20 cellular contexts compared by ENCODE assay signal in the genomic region with DNA sequence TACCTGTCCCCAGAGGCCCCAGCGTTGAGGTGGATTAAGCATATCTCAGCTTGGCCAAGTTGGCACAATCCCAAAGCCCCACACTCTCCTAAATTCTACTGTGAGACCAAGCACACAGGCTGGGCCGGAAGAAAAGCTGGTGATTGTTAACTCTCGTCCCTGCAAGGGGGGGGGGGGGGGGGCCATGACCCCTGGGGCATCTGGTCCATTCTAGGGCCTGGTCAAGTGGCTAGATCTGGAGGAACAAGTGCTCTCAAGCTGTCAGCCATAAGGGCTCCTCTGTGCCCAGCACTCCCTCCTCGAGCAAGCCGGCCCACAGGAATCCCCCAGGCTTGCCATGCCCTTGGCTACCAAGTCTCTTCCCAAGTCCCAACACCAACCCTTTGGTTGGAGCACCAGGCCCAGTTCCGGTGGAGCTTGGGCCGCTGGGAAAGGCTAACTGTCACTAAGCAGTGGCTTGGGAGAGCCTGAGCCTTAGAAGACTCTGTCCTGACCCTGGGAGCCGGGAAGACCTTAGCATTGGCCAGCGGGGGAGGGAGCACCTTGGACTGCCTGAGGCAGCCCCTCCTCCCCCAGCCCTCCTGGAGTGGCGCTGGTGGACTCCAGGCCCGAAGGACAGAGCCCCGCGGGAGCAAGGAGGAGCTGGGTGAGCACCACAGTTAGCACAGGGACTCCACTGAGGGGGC.
DNase-seq lines count a peak whose midpoint lies in the region; ATAC-seq and TF ChIP-seq lines count a peak whose summit lies in the region.
"Had no signal": no experiment of that assay in that cellular context is flagged by ENCODE, and none has a peak within 500 bp of the region (broad histone marks: within the 10 kb centered on the region; RNA-seq: fewer than 3 reads in every experiment).

No MANE protein-coding gene starts in this region.

- no peak overlapping the region for H3K9ac ChIP-seq in HUES48 (ENCODE audit: low read depth, low read length)

- no peaks in the 10 kb centered on the region for H3K27me3 Mint-ChIP-seq in T-helper 2 cell treated with Interferon-gamma antibody and Interleukin-4, amounts not matched to agents 5 μg/mL and 100 μg/mL, for 36 hours (ENCODE audit: low read depth)
- H3K27me3 Mint-ChIP-seq in stimulated activated naive B cell treated with anti-CD40 and anti-IgM and Interleukin-4, amounts not matched to agents 10 μg/mL and 1 μg/mL and 100 μg/mL, for 72 hours = no peaks in the 10 kb centered on the region
- H3K27me3 Mint-ChIP-seq: activated CD8-positive, alpha-beta memory T cell treated with anti-CD3 and anti-CD28 coated beads, Interleukin-2, amount 10 ng/mL, durations not matched to agents 7 days and 5 days; CD4-positive, CD25-positive, alpha-beta regulatory T cell had no signal

- H3K4me1 Mint-ChIP-seq in T-helper 2 cell treated with Interferon-gamma antibody and Interleukin-4, amounts not matched to agents 5 μg/mL and 100 μg/mL, for 36 hours (ENCODE audit: low read depth) = peaks cover 4% of the 10 kb centered on the region
- peaks cover 19 to 54% of the 10 kb centered on the region in 2 donors for H3K4me1 Mint-ChIP-seq in stimulated activated naive B cell treated with anti-CD40 and anti-IgM and Interleukin-4, amounts not matched to agents 10 μg/mL and 1 μg/mL and 100 μg/mL, for 72 hours

- peak overlapping the region; percentile 73 for H3K27ac Mint-ChIP-seq in T-helper 2 cell treated with Interferon-gamma antibody and Interleukin-4, amounts not matched to agents 5 μg/mL and 100 μg/mL, for 36 hours
- peak overlapping the region; percentile 71 for H3K27ac Mint-ChIP-seq in stimulated activated naive B cell treated with anti-CD40 and anti-IgM and Interleukin-4, amounts not matched to agents 10 μg/mL and 1 μg/mL and 100 μg/mL, for 72 hours
- H3K27ac Mint-ChIP-seq: activated CD8-positive, alpha-beta memory T cell treated with anti-CD3 and anti-CD28 coated beads, Interleukin-2, amount 10 ng/mL, durations not matched to agents 7 days and 5 days; activated T-helper 2 cell treated with anti-CD3 and anti-CD28 coated beads, Interferon-gamma antibody, Interleukin-2, Interleukin-4, amounts not matched to agents 10 μg/mL and 5 μg/mL and 100 μg/mL, durations not matched to agents 14 hours and 24 hours and 36 hours had no signal

- no peaks in the 10 kb centered on the region for H3K9me3 ChIP-seq in HUES48 (ENCODE audit: control insufficient read depth, insufficient read depth, low read length)
- H3K9me3 ChIP-seq in gastroesophageal sphincter = no peaks in the 10 kb centered on the region
- H3K9me3 ChIP-seq: Peyer's patch had no signal

- no peak for TF ChIP-seq POLR2A in gastroesophageal sphincter (IDR thresholded peaks at IDR 0.05)

- H3K36me3 ChIP-seq in HUES48 (ENCODE audit: control insufficient read depth, insufficient read depth, low read length) (peaks cover 40% of the 10 kb centered on the region), gastroesophageal sphincter (peaks cover 0 to 48% of the 10 kb centered on the region in 2 donors)

- H3K36me3 Mint-ChIP-seq in T-helper 2 cell treated with Interferon-gamma antibody and Interleukin-4, amounts not matched to agents 5 μg/mL and 100 μg/mL, for 36 hours (ENCODE audit: low read depth) = peaks cover 31% of the 10 kb centered on the region
- peaks cover 29 to 45% of the 10 kb centered on the region in 2 donors for H3K36me3 Mint-ChIP-seq in stimulated activated naive B cell treated with anti-CD40 and anti-IgM and Interleukin-4, amounts not matched to agents 10 μg/mL and 1 μg/mL and 100 μg/mL, for 72 hours

- no peaks in the 10 kb centered on the region for H3K9me3 Mint-ChIP-seq in T-helper 2 cell treated with Interferon-gamma antibody and Interleukin-4, amounts not matched to agents 5 μg/mL and 100 μg/mL, for 36 hours
- H3K9me3 Mint-ChIP-seq in stimulated activated naive B cell treated with anti-CD40 and anti-IgM and Interleukin-4, amounts not matched to agents 10 μg/mL and 1 μg/mL and 100 μg/mL, for 72 hours = no peaks in the 10 kb centered on the region
- H3K9me3 Mint-ChIP-seq: activated T-helper 2 cell treated with anti-CD3 and anti-CD28 coated beads, Interferon-gamma antibody, Interleukin-2, Interleukin-4, amounts not matched to agents 10 μg/mL and 5 μg/mL and 100 μg/mL, durations not matched to agents 14 hours and 24 hours and 36 hours; CD4-positive, CD25-positive, alpha-beta regulatory T cell had no signal

- no peaks in the 10 kb centered on the region for H3K27me3 ChIP-seq in HUES48 (ENCODE audit: control insufficient read depth, insufficient read depth, low read length)
- H3K27me3 ChIP-seq in gastroesophageal sphincter = no peaks in the 10 kb centered on the region
- H3K27me3 ChIP-seq: Peyer's patch had no signal

- TF ChIP-seq EP300 in gastroesophageal sphincter (IDR thresholded peaks at IDR 0.05) = no peak

- peaks cover 25% of the 10 kb centered on the region for H3K4me1 ChIP-seq in HUES48 (ENCODE audit: control insufficient read depth, insufficient read depth, low read length)
- peaks cover 0 to 31% (median 15%) of the 10 kb centered on the region in 3 donors for H3K4me1 ChIP-seq in gastroesophageal sphincter

- no peak for DNase-seq in T-helper 2 cell treated with Interferon-gamma antibody and Interleukin-4, amounts not matched to agents 5 μg/mL and 100 μg/mL, for 36 hours (ENCODE audit: low spot score)
- no peak for DNase-seq in T-helper 2 cell
- DNase-seq in stimulated activated naive B cell treated with anti-CD40 and anti-IgM and Interleukin-4, amounts not matched to agents 10 μg/mL and 1 μg/mL and 100 μg/mL, for 72 hours = no peak
- DNase-seq in AG20443 (ENCODE audit: low spot score) = no peak
- DNase-seq in dermis blood vessel endothelial cell = no peak
- DNase-seq: activated CD4-positive, CD25-positive, alpha-beta regulatory T cell treated with anti-CD3 and anti-CD28 coated beads, Interleukin-2, amount 50 U/mL, for 72 hours; activated CD8-positive, alpha-beta memory T cell treated with anti-CD3 and anti-CD28 coated beads, Interleukin-2, amount 10 ng/mL, durations not matched to agents 7 days and 5 days; CD4-positive, CD25-positive, alpha-beta regulatory T cell; erythroblast; foreskin melanocyte; left colon; NCI-H1048; NCI-H774; Peyer's patch; stimulated activated CD8-positive, alpha-beta memory T cell treated with anti-CD3 and anti-CD28 coated beads, Interleukin-4, amount 100 ng/mL, for 48 hours; T1000 had no signal

- H3K4me3 ChIP-seq in HUES48 (ENCODE audit: low read depth, low read length) (no peak overlapping the region), gastroesophageal sphincter (no peak overlapping the region)
- H3K4me3 ChIP-seq: Peyer's patch had no signal

- ATAC-seq in gastroesophageal sphincter (no peak), GM18519 (IDR thresholded peaks at IDR 0.05; ENCODE audit: low FRiP score, unreplicated experiment) (no peak)
- no peak for ATAC-seq in stimulated activated naive B cell treated with anti-CD40 and anti-IgM and Interleukin-4, amounts not matched to agents 10 μg/mL and 1 μg/mL and 100 μg/mL, for 72 hours (replicated peaks)
- ATAC-seq: activated CD8-positive, alpha-beta memory T cell treated with anti-CD3 and anti-CD28 coated beads, Interleukin-2, amount 10 ng/mL, durations not matched to agents 7 days and 5 days; left colon had no signal

- H3K27ac ChIP-seq in HUES48 (ENCODE audit: low read depth, low read length) (peak overlapping the region; percentile 13), gastroesophageal sphincter (peak overlapping the region in 3 of 4 donors; percentile 51 to 76 (median 57))
- H3K27ac ChIP-seq: Peyer's patch had no signal

- H3K4me3 Mint-ChIP-seq in T-helper 2 cell treated with Interferon-gamma antibody and Interleukin-4, amounts not matched to agents 5 μg/mL and 100 μg/mL, for 36 hours = no peak overlapping the region
- H3K4me3 Mint-ChIP-seq in stimulated activated naive B cell treated with anti-CD40 and anti-IgM and Interleukin-4, amounts not matched to agents 10 μg/mL and 1 μg/mL and 100 μg/mL, for 72 hours = no peak overlapping the region
- H3K4me3 Mint-ChIP-seq: activated CD8-positive, alpha-beta memory T cell treated with anti-CD3 and anti-CD28 coated beads, Interleukin-2, amount 10 ng/mL, durations not matched to agents 7 days and 5 days; CD4-positive, CD25-positive, alpha-beta regulatory T cell had no signal

- TF ChIP-seq CTCF in gastroesophageal sphincter (IDR thresholded peaks at IDR 0.05) = no peak

- 43 to 67% methylated on average over 1 to 2 of the region's 13 CpGs for WGBS in gastroesophageal sphincter (ENCODE audit: low coverage in 1 of 2), 2 donors
